ENCODE assay signal across 11 cellular contexts in the genomic region with DNA sequence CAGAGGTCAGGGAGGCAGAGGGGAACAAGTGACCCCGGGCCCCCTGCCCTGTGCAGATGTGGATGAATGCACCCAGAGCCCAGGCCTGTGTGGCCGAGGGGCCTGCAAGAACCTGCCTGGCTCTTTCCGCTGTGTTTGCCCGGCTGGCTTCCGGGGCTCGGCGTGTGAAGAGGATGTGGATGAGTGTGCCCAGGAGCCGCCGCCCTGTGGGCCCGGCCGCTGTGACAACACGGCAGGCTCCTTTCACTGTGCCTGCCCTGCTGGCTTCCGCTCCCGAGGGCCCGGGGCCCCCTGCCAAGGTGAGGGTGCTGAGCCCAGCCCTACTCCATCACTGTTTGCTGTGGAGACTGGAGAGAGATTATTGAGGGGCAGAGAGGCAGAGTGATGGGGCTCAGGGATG. TPM values are rescaled to one million over a fixed set of nuclear protein-coding genes. Genes with fewer than 3 reads are reported as not detected.
DNase-seq lines count a peak whose midpoint lies in the region; ATAC-seq and TF ChIP-seq lines count a peak whose summit lies in the region.
"Had no signal": no experiment of that assay in that cellular context is flagged by ENCODE, and none has a peak within 500 bp of the region (broad histone marks: within the 10 kb centered on the region; RNA-seq: fewer than 3 reads in every experiment).

No MANE protein-coding gene starts in this region.

- CTCF ChIA-PET in activated CD4-positive, alpha-beta memory T cell treated with anti-CD3 and anti-CD28 coated beads, Interleukin-2, amount 10 ng/mL, durations not matched to agents 7 days and 5 days (lab: Charles Lee): interaction anchor here (1.8 to 1.9 kb wide), 2 partner anchors 12 to 24 kb away, joined by 8 to 9 read pairs; no protein-coding TSS in a partner anchor

- no peak for TF ChIP-seq POLR2A in thyroid gland (IDR thresholded peaks at IDR 0.05)

- no peaks in the 10 kb centered on the region for H3K27me3 Mint-ChIP-seq in activated CD4-positive, alpha-beta T cell treated with anti-CD3 and anti-CD28 coated beads, Interleukin-2, amount 10 ng/mL, durations not matched to agents 24 days and 14 days
- no peaks in the 10 kb centered on the region for H3K27me3 Mint-ChIP-seq in activated CD4-positive, alpha-beta memory T cell treated with anti-CD3 and anti-CD28 coated beads, Interleukin-2, amount 10 ng/mL, durations not matched to agents 7 days and 5 days

- no peaks in the 10 kb centered on the region for H3K9me3 ChIP-seq in thyroid gland

- ATAC-seq in foreskin keratinocyte (peak; percentile 1), GM18867 (IDR thresholded peaks at IDR 0.05; ENCODE audit: unreplicated experiment) (no peak)
- ATAC-seq: K562 had no signal

- DNase-seq in activated CD4-positive, alpha-beta T cell treated with anti-CD3 and anti-CD28 coated beads, Interleukin-2, amount 10 ng/mL, durations not matched to agents 24 days and 14 days: no peak
- no peak for DNase-seq in activated CD4-positive, alpha-beta T cell treated with anti-CD3 and anti-CD28 coated beads for 1 hour
- peak; percentile 61 for DNase-seq in activated CD4-positive, alpha-beta memory T cell treated with anti-CD3 and anti-CD28 coated beads, Interleukin-2, amount 10 ng/mL, durations not matched to agents 7 days and 5 days
- DNase-seq in foreskin keratinocyte (peak; percentile 46 to 69), thyroid gland (peak; percentile 57 to 60), NK-92 (lab: John Stamatoyannopoulos, UW; ENCODE audit: unreplicated experiment) (no peak), cerebellar nuclear complex (lab: John Stamatoyannopoulos, UW) (no peak)

- POLR2A ChIA-PET in activated CD4-positive, alpha-beta memory T cell treated with anti-CD3 and anti-CD28 coated beads, Interleukin-2, amount 10 ng/mL, durations not matched to agents 7 days and 5 days (lab: Charles Lee): interaction anchor here (1.2 to 2.2 kb wide), 4 partner anchors 24 to 166 kb away, joined by 4 to 8 read pairs (median 6); partner anchors contain the start of genes ACTMAP, RAB4B and SNRPA

- H3K4me3 Mint-ChIP-seq in activated CD4-positive, alpha-beta T cell treated with anti-CD3 and anti-CD28 coated beads, Interleukin-2, amount 10 ng/mL, durations not matched to agents 24 days and 14 days: peak overlapping the region; percentile 95
- peak overlapping the region; percentile 77 for H3K4me3 Mint-ChIP-seq in activated CD4-positive, alpha-beta memory T cell treated with anti-CD3 and anti-CD28 coated beads, Interleukin-2, amount 10 ng/mL, durations not matched to agents 7 days and 5 days

- H3K9me3 Mint-ChIP-seq in activated CD4-positive, alpha-beta T cell treated with anti-CD3 and anti-CD28 coated beads, Interleukin-2, amount 10 ng/mL, durations not matched to agents 24 days and 14 days: no peaks in the 10 kb centered on the region
- H3K9me3 Mint-ChIP-seq in activated CD4-positive, alpha-beta memory T cell treated with anti-CD3 and anti-CD28 coated beads, Interleukin-2, amount 10 ng/mL, durations not matched to agents 7 days and 5 days: no peaks in the 10 kb centered on the region

- WGBS in thyroid gland, 2 donors: 32 to 71% methylated on average over 7 to 13 of the region's 15 CpGs

- H3K4me1 ChIP-seq in foreskin keratinocyte (peaks cover 13% of the 10 kb centered on the region), thyroid gland (peaks cover 12 to 38% of the 10 kb centered on the region in 2 donors)

- TF ChIP-seq CTCF in foreskin keratinocyte (conservative IDR thresholded peaks at IDR 0.05) (no peak), thyroid gland (IDR thresholded peaks at IDR 0.05) (no peak)

- peaks cover 12% of the 10 kb centered on the region for H3K36me3 Mint-ChIP-seq in activated CD4-positive, alpha-beta T cell treated with anti-CD3 and anti-CD28 coated beads, Interleukin-2, amount 10 ng/mL, durations not matched to agents 24 days and 14 days (ENCODE audit: low read depth)
- peaks cover 17% of the 10 kb centered on the region for H3K36me3 Mint-ChIP-seq in activated CD4-positive, alpha-beta memory T cell treated with anti-CD3 and anti-CD28 coated beads, Interleukin-2, amount 10 ng/mL, durations not matched to agents 7 days and 5 days (ENCODE audit: low read depth)

- H3K27me3 ChIP-seq in foreskin keratinocyte: no peaks in the 10 kb centered on the region
- H3K27me3 ChIP-seq in thyroid gland: no peaks in the 10 kb centered on the region

- no peaks in the 10 kb centered on the region for H3K36me3 ChIP-seq in thyroid gland

- no peak overlapping the region for H3K4me3 ChIP-seq in thyroid gland (replicated peaks in 1 of 3)
- H3K4me3 ChIP-seq: GM12878, K562 had no signal

- peak overlapping the region; percentile 97 for H3K27ac Mint-ChIP-seq in activated CD4-positive, alpha-beta T cell treated with anti-CD3 and anti-CD28 coated beads, Interleukin-2, amount 10 ng/mL, durations not matched to agents 24 days and 14 days
- peak overlapping the region; percentile 96 for H3K27ac Mint-ChIP-seq in activated CD4-positive, alpha-beta memory T cell treated with anti-CD3 and anti-CD28 coated beads, Interleukin-2, amount 10 ng/mL, durations not matched to agents 7 days and 5 days
- H3K27ac Mint-ChIP-seq: progenitor cell of endocrine pancreas had no signal

- H3K27ac ChIP-seq in foreskin keratinocyte: peak overlapping the region; percentile 61
- H3K27ac ChIP-seq in thyroid gland: peak overlapping the region in 2 of 3 donors; percentile 83 to 88

- intact Hi-C loops in activated CD4-positive, alpha-beta T cell treated with anti-CD3 and anti-CD28 coated beads, Interleukin-2, amount 10 ng/mL, durations not matched to agents 24 days and 14 days (cut with micrococcal nuclease): loop anchor here (5.0 to 10.0 kb wide), 3 partner anchors 104 to 786 kb away; partner anchors contain the start of genes AKT2, BCKDHA, COQ8B and EXOSC5
- intact Hi-C loops in thyroid gland (cut with DNase I): no loop called here

- H3K4me1 Mint-ChIP-seq in activated CD4-positive, alpha-beta T cell treated with anti-CD3 and anti-CD28 coated beads, Interleukin-2, amount 10 ng/mL, durations not matched to agents 24 days and 14 days: peaks cover 47% of the 10 kb centered on the region
- peaks cover 76% of the 10 kb centered on the region for H3K4me1 Mint-ChIP-seq in activated CD4-positive, alpha-beta memory T cell treated with anti-CD3 and anti-CD28 coated beads, Interleukin-2, amount 10 ng/mL, durations not matched to agents 7 days and 5 days

RNA-seq across cellular contexts. Expression of gene LTBP4, which starts 9.9 kb away (rescaled TPM):
- 123 and 126 TPM in 2 replicates for total RNA-seq in activated CD4-positive, alpha-beta T cell treated with anti-CD3 and anti-CD28 coated beads, Interleukin-2, amount 10 ng/mL, durations not matched to agents 24 days and 14 days
- 100 to 1,000 TPM; 121 to 122 TPM for total RNA-seq in activated CD4-positive, alpha-beta memory T cell treated with anti-CD3 and anti-CD28 coated beads, Interleukin-2, amount 10 ng/mL, durations not matched to agents 7 days and 5 days
- total RNA-seq in foreskin keratinocyte (39.5 and 42.9 TPM in 2 replicates), thyroid gland (100 to 1,000 TPM; 134 to 276 (median 196) TPM)
- polyA plus RNA-seq in foreskin keratinocyte: 50.6 and 51.1 TPM in 2 replicates

RNA-seq across cellular contexts. Expression of gene SHKBP1, which starts 34.4 kb away (rescaled TPM):
- total RNA-seq in activated CD4-positive, alpha-beta T cell treated with anti-CD3 and anti-CD28 coated beads, Interleukin-2, amount 10 ng/mL, durations not matched to agents 24 days and 14 days: 111 and 113 TPM in 2 replicates
- 100 to 1,000 TPM; 139 to 150 TPM for total RNA-seq in activated CD4-positive, alpha-beta memory T cell treated with anti-CD3 and anti-CD28 coated beads, Interleukin-2, amount 10 ng/mL, durations not matched to agents 7 days and 5 days
- 53.0 and 64.8 TPM in 2 replicates for total RNA-seq in foreskin keratinocyte
- polyA plus RNA-seq in foreskin keratinocyte: 87.0 and 108 TPM in 2 replicates
- total RNA-seq in thyroid gland: 10 to 100 TPM; 33.3 to 52.1 (median 42.9) TPM

Comparison
In these comparisons a context has a peak if more than half of its experiments do, and no peak if none do; other contexts are left out.
1. DNase-seq: peak in activated CD4-positive, alpha-beta memory T cell treated with anti-CD3 and anti-CD28 coated beads, Interleukin-2, amount 10 ng/mL, durations not matched to agents 7 days and 5 days (single experiment), foreskin keratinocyte (2 of 2) and thyroid gland (2 of 2); none in activated CD4-positive, alpha-beta T cell treated with anti-CD3 and anti-CD28 coated beads, Interleukin-2, amount 10 ng/mL, durations not matched to agents 24 days and 14 days (single experiment), activated CD4-positive, alpha-beta T cell treated with anti-CD3 and anti-CD28 coated beads for 1 hour (single experiment), NK-92 (single experiment) and cerebellar nuclear complex (0 of 2).